In genomic region chr7:81859433-81859832, GRCh38 we compare ENCODE assay signal across 1 cellular context.
TF ChIP-seq lines count a peak whose summit lies in the region.

No MANE protein-coding gene starts in this region.

TF ChIP-seq in GM23338, 12 proteins besides CTCF, POLR2A, EP300 and RAD21 (continued from another document):
- no peak for TF ChIP-seq ZNF331 (CRISPR knock-in tag; IDR thresholded peaks at IDR 0.05; ENCODE audit: low read depth)
- no peak for TF ChIP-seq JUNB (IDR thresholded peaks at IDR 0.05; ENCODE audit: unreplicated experiment)
- TF ChIP-seq REST (IDR thresholded peaks at IDR 0.05; ENCODE audit: unreplicated experiment): no peak
- TF ChIP-seq EZH2phosphoT487 (IDR thresholded peaks at IDR 0.05; ENCODE audit: unreplicated experiment): no peak
- TF ChIP-seq EZH2 (IDR thresholded peaks at IDR 0.05; ENCODE audit: low read depth, unreplicated experiment): no peak
- no peak for TF ChIP-seq POLR2AphosphoS5 (IDR thresholded peaks at IDR 0.05; ENCODE audit: low read depth)
- no peak for TF ChIP-seq STAT1 (IDR thresholded peaks at IDR 0.05; ENCODE audit: unreplicated experiment)
- no peak for TF ChIP-seq ETS1 (IDR thresholded peaks at IDR 0.05)
TF ChIP-seq in GM23338: peak in this region for 0.
